1 cellular context compared by ENCODE assay signal in genomic region chr20:1118336-1119127, GRCh38.
TF ChIP-seq lines count a peak whose summit lies in the region.

Gene PSMF1, plus strand, starts transcription at chr20:1118602. Its CDS starts 172 bp downstream, at chr20:1118774.

TF ChIP-seq in HepG2, 621 proteins besides CTCF, POLR2A, EP300 and RAD21 (continued from another document and continues in another):
- peak; percentile 88 for TF ChIP-seq ZFX (CRISPR knock-in tag; IDR thresholded peaks at IDR 0.05; ENCODE audit: low read depth)
- peak; percentile 95 for TF ChIP-seq HNRNPK (IDR thresholded peaks at IDR 0.05; ENCODE audit: low read depth, low read length, poor library complexity, severe bottlenecking)
- peak; percentile 92 for TF ChIP-seq ZBTB34 (CRISPR knock-in tag; IDR thresholded peaks at IDR 0.05)
- TF ChIP-seq RFXAP (CRISPR knock-in tag; IDR thresholded peaks at IDR 0.05; ENCODE audit: borderline replicate concordance), result peak; percentile 98
- TF ChIP-seq PREB (CRISPR knock-in tag; IDR thresholded peaks at IDR 0.05), result peak; percentile 77; the same call in 1 of the 2 replicates
- TF ChIP-seq ZNF142 (CRISPR knock-in tag; IDR thresholded peaks at IDR 0.05), result peak; percentile 94
- TF ChIP-seq KLF12 (CRISPR knock-in tag; IDR thresholded peaks at IDR 0.05; ENCODE audit: borderline replicate concordance), result peak; percentile 100
- TF ChIP-seq ISL2 (CRISPR knock-in tag; IDR thresholded peaks at IDR 0.05), result peak; percentile 97
- TF ChIP-seq CBX5 (CRISPR knock-in tag; IDR thresholded peaks at IDR 0.05; ENCODE audit: borderline replicate concordance), result peak; percentile 100
- peak; percentile 60 for TF ChIP-seq ZNF777 (CRISPR knock-in tag; IDR thresholded peaks at IDR 0.05)
- TF ChIP-seq TAF1 (CRISPR knock-in tag; IDR thresholded peaks at IDR 0.05), result peak; percentile 95
- TF ChIP-seq ZNF691 (CRISPR knock-in tag; IDR thresholded peaks at IDR 0.05; ENCODE audit: borderline replicate concordance, low read depth), result peak; percentile 100
- no peak for TF ChIP-seq PCBP2 (optimal IDR thresholded peaks at IDR 0.05; ENCODE audit: low read depth, low read length, poor library complexity, severe bottlenecking)
- TF ChIP-seq ZNF180 (CRISPR knock-in tag; IDR thresholded peaks at IDR 0.05; ENCODE audit: borderline replicate concordance, low read depth), result peak; percentile 79; the same call in 1 of the 2 replicates
- TF ChIP-seq PBX2 (CRISPR knock-in tag; IDR thresholded peaks at IDR 0.05), result no peak
- no peak for TF ChIP-seq ZNF484 (CRISPR knock-in tag; IDR thresholded peaks at IDR 0.05; ENCODE audit: borderline replicate concordance, low read depth)
- peak; percentile 63 for TF ChIP-seq NFYC (CRISPR knock-in tag; IDR thresholded peaks at IDR 0.05)
- peak; percentile 99 for TF ChIP-seq ZBTB25 (CRISPR knock-in tag; IDR thresholded peaks at IDR 0.05)
- TF ChIP-seq ZNF639 (CRISPR knock-in tag; conservative IDR thresholded peaks at IDR 0.05), result peak; percentile 99
- TF ChIP-seq ZNF101 (CRISPR knock-in tag; IDR thresholded peaks at IDR 0.05; ENCODE audit: borderline replicate concordance, low read depth), result no peak; the same call in 1 of the 2 replicates
- TF ChIP-seq MAF1 (CRISPR knock-in tag; IDR thresholded peaks at IDR 0.05; ENCODE audit: borderline replicate concordance), result peak; percentile 98
- TF ChIP-seq ZNF430 (CRISPR knock-in tag; IDR thresholded peaks at IDR 0.05), result peak; percentile 93
- TF ChIP-seq TAF15 (IDR thresholded peaks at IDR 0.05; ENCODE audit: low read depth, low read length, poor library complexity, severe bottlenecking), result no peak
- peak; percentile 84 for TF ChIP-seq KDM1A (CRISPR knock-in tag; IDR thresholded peaks at IDR 0.05)
- peak; percentile 98 for TF ChIP-seq ZHX2 (IDR thresholded peaks at IDR 0.05; ENCODE audit: low read depth)
- TF ChIP-seq ZHX2 (CRISPR knock-in tag; IDR thresholded peaks at IDR 0.05; ENCODE audit: borderline replicate concordance), result 0 out of 2 replicates have a peak, but pooled peaks have one; percentile 84
- TF ChIP-seq ZNF839 (CRISPR knock-in tag; IDR thresholded peaks at IDR 0.05; ENCODE audit: borderline replicate concordance), result peak; percentile 92
- no peak for TF ChIP-seq FOXO4 (CRISPR knock-in tag; conservative IDR thresholded peaks at IDR 0.05)
- TF ChIP-seq ZFP37 (CRISPR knock-in tag; IDR thresholded peaks at IDR 0.05; ENCODE audit: borderline replicate concordance), result peak; percentile 92; the same call in 1 of the 2 replicates
- TF ChIP-seq ZNF562 (CRISPR knock-in tag; IDR thresholded peaks at IDR 0.05; ENCODE audit: borderline replicate concordance), result no peak
- no peak for TF ChIP-seq ZNF282 (IDR thresholded peaks at IDR 0.05; ENCODE audit: partially characterized antibody)
- TF ChIP-seq ZNF503 (CRISPR knock-in tag; IDR thresholded peaks at IDR 0.05), result peak; percentile 95
- TF ChIP-seq ZNF556 (CRISPR knock-in tag; IDR thresholded peaks at IDR 0.05; ENCODE audit: borderline replicate concordance), result peak; percentile 100
- peak; percentile 99 for TF ChIP-seq ZSCAN30 (CRISPR knock-in tag; IDR thresholded peaks at IDR 0.05)
